Comparison of ENCODE assay signal across 10 cellular contexts in genomic region chr5:8784692-8785091, GRCh38.
"Had no signal": no experiment of that assay in that cellular context is flagged by ENCODE, and none has a peak within 500 bp of the region (broad histone marks: within the 10 kb centered on the region; RNA-seq: fewer than 3 reads in every experiment).

No MANE protein-coding gene starts in this region.

- FAIRE-seq: HepG2 had no signal

- H3K27me3 Mint-ChIP-seq: IgD-negative memory B cell had no signal

- H3K9ac ChIP-seq: GM23248 had no signal

- H3K4me1 ChIP-seq: HAP-1 had no signal

- H3K27ac Mint-ChIP-seq: HFFc6, IgD-negative memory B cell had no signal

- H2AFZ ChIP-seq: GM23248 had no signal

- H3K27ac ChIP-seq: GM23248, HL-60 had no signal

- H3K36me3 ChIP-seq: HAP-1 had no signal

- H3K4me1 Mint-ChIP-seq: IgD-negative memory B cell had no signal

- H3K4me3 Mint-ChIP-seq: HFFc6, IgD-negative memory B cell had no signal

- DNase-seq: GM23248, GOT3, H7, HFFc6, KG1 had no signal

- H3K9me3 Mint-ChIP-seq: HFFc6 had no signal

- H3K4me3 ChIP-seq: GM23248, HAP-1 had no signal

- ATAC-seq: HCT116, HepG2 had no signal
